In the genomic region with DNA sequence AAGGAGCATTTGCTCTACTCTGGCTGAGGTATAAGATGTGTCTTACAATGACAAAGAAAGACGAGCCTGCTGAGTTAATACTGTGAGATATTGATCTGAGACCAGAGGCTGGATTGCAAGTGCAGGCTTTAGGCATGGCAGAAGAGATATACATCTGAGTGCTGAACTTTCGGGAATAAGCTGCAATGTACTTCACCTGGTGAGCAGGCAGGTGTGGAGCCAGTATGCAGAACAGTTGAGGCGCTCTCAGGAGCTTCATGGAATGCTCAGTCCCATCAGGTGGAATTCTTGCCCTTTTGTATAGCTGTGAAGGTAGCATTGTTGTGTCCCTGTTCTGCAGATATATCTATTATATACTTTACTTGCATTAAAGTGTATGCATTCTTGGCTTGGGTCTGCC, we compare ENCODE assay signal across 26 cellular contexts.
"Had no signal": no experiment of that assay in that cellular context is flagged by ENCODE, and none has a peak within 500 bp of the region (broad histone marks: within the 10 kb centered on the region; RNA-seq: fewer than 3 reads in every experiment).

No MANE protein-coding gene starts in this region.

- H3K27me3 ChIP-seq: adrenal gland, SJCRH30 had no signal

- H3K36me3 ChIP-seq: adrenal gland, SJCRH30 had no signal

- H3K4me1 ChIP-seq: adrenal gland, SJCRH30 had no signal

- DNase-seq: activated CD4-positive, alpha-beta T cell treated with anti-CD3 and anti-CD28 coated beads for 36 hours; activated CD8-positive, alpha-beta memory T cell treated with anti-CD3 and anti-CD28 coated beads, Interleukin-2, amount 50 U/mL, for 4 hours; activated CD8-positive, alpha-beta T cell treated with anti-CD3 and anti-CD28 coated beads for 36 hours; activated naive CD4-positive, alpha-beta T cell treated with anti-CD3 and anti-CD28 coated beads, Interleukin-2, amount 50 U/mL, for 16 hours; activated naive CD8-positive, alpha-beta T cell treated with anti-CD3 and anti-CD28 coated beads, Interleukin-2, amount 10 ng/mL, durations not matched to agents 7 days and 5 days; activated T-cell treated with anti-CD3 and anti-CD28 coated beads, Interleukin-2, amount 50 U/mL, for 72 hours; adrenal gland; anterior cingulate cortex; cerebellar nuclear complex; NCI-H1048; NCI-H146; NCI-H187 treated with DMSO at 0.1 percent for 48 hours; NCI-H2081 treated with DMSO at 0.1 percent for 48 hours; NCI-H2171 treated with DMSO at 0.1 percent for 48 hours; NCI-H226; NCI-H510A; NCI-H526 treated with DMSO at 0.1 percent for 48 hours; NCI-H82; Right ventricle myocardium superior; SJCRH30; SK-N-SH; T-helper 1 cell had no signal

- ATAC-seq: activated CD4-positive, alpha-beta T cell treated with anti-CD3 and anti-CD28 coated beads for 36 hours; activated CD8-positive, alpha-beta T cell treated with anti-CD3 and anti-CD28 coated beads for 36 hours; activated T-cell treated with anti-CD3 and anti-CD28 coated beads, Interleukin-2, amount 50 U/mL, for 72 hours; Panc1 had no signal

- H3K9me3 ChIP-seq: adrenal gland, SJCRH30, SK-N-SH had no signal

- H3K27ac ChIP-seq: adrenal gland, RWPE1, SJCRH30, VCaP had no signal

- FAIRE-seq: colon had no signal

- H3K4me3 ChIP-seq: adrenal gland, SJCRH30 had no signal
